22 cellular contexts compared by ENCODE assay signal in genomic region chr4:174305961-174306360, GRCh38.
"Had no signal": no experiment of that assay in that cellular context is flagged by ENCODE, and none has a peak within 500 bp of the region (broad histone marks: within the 10 kb centered on the region; RNA-seq: fewer than 3 reads in every experiment).

No MANE protein-coding gene starts in this region.

- H3K4me3 ChIP-seq: coronary artery, dorsolateral prefrontal cortex, esophagus squamous epithelium, gastrocnemius medialis, heart right ventricle, left lung, lower lobe of right lung, mucosa of descending colon had no signal

- H3K27ac ChIP-seq: coronary artery, dorsolateral prefrontal cortex, esophagus squamous epithelium, gastrocnemius medialis, heart right ventricle, left lung, lower lobe of right lung had no signal

- H3K27me3 ChIP-seq: dorsolateral prefrontal cortex, esophagus squamous epithelium, gastrocnemius medialis, heart right ventricle, left lung had no signal

- H3K4me1 Mint-ChIP-seq: mesothelial cell of epicardium, naive B cell had no signal

- H3K9me3 ChIP-seq: esophagus squamous epithelium, gastrocnemius medialis, heart right ventricle, left lung, lower lobe of right lung, mucosa of descending colon had no signal

- H3K9me3 Mint-ChIP-seq: mesothelial cell of epicardium, naive B cell had no signal

- H3K27ac Mint-ChIP-seq: mesothelial cell of epicardium had no signal

- DNase-seq: dermis blood vessel endothelial cell; dorsolateral prefrontal cortex; effector CD4-positive, alpha-beta T cell; effector memory CD4-positive, alpha-beta T cell; esophagus squamous epithelium; foreskin fibroblast; foreskin melanocyte; gastrocnemius medialis; glutamatergic neuron; head of caudate nucleus; heart right ventricle; hippocampal formation; left cardiac atrium; left lung; left ventricle myocardium superior; lower lobe of right lung; mesenchymal stem cell; mucosa of descending colon; naive B cell had no signal

- H3K27me3 Mint-ChIP-seq: naive B cell had no signal

- H3K4me3 Mint-ChIP-seq: mesothelial cell of epicardium, naive B cell had no signal

- H3K4me1 ChIP-seq: esophagus squamous epithelium, gastrocnemius medialis, heart right ventricle, left lung, lower lobe of right lung had no signal

- ATAC-seq: esophagus mucosa, gastrocnemius medialis, heart right ventricle, left cardiac atrium, left lung, left ventricle myocardium superior, lower lobe of right lung, mucosa of descending colon had no signal
